Comparison of ENCODE assay signal across 11 cellular contexts in genomic region chr3:15317164-15317477, GRCh38. TPM values are rescaled to one million over a fixed set of nuclear protein-coding genes. Genes with fewer than 3 reads are reported as not detected.
DNase-seq lines count a peak whose midpoint lies in the region; ATAC-seq and TF ChIP-seq lines count a peak whose summit lies in the region.
"Had no signal": no experiment of that assay in that cellular context is flagged by ENCODE, and none has a peak within 500 bp of the region (broad histone marks: within the 10 kb centered on the region; RNA-seq: fewer than 3 reads in every experiment).

No MANE protein-coding gene starts in this region.

- DNase-seq in T-helper 1 cell (no peak), brain microvascular endothelial cell (peak; percentile 49), lower lobe of right lung (no peak), thoracic aorta (ENCODE audit: low spot score) (no peak), SW480 (ENCODE audit: low spot score) (no peak), HT-29 (ENCODE audit: low spot score) (no peak)
- DNase-seq: MG63, NCI-H526 treated with DMSO at 0.1 percent for 48 hours had no signal

- in situ Hi-C loops in brain microvascular endothelial cell (cut with HindIII; ENCODE audit: low pct_ligation_motif_present, low sequenced_read_pairs): no loop called here

- H3K27ac ChIP-seq in brain microvascular endothelial cell (peak overlapping the region; percentile 64), lower lobe of right lung (peak overlapping the region; percentile 1), thoracic aorta (peak overlapping the region; percentile 72 to 84)
- H3K27ac ChIP-seq: 22Rv1 had no signal

- ATAC-seq in lower lobe of right lung: no peak
- ATAC-seq in thoracic aorta (ENCODE audit: insufficient number of reproducible peaks, low FRiP score, low read depth): no peak
- no peak for ATAC-seq in HG02870 (IDR thresholded peaks at IDR 0.05; ENCODE audit: unreplicated experiment)

- intact Hi-C loops in lower lobe of right lung (cut with DNase I): no loop called here

- H3K4me1 ChIP-seq in lower lobe of right lung: peaks cover 89% of the 10 kb centered on the region
- H3K4me1 ChIP-seq in thoracic aorta (ENCODE audit: control insufficient read depth in 1 of 2, low read depth in 2 of 2): peaks cover 56 to 89% of the 10 kb centered on the region in 2 donors

- TF ChIP-seq CTCF in brain microvascular endothelial cell (IDR thresholded peaks at IDR 0.05; ENCODE audit: low read depth, low read length, missing control alignments) (no peak), lower lobe of right lung (IDR thresholded peaks at IDR 0.05) (no peak), thoracic aorta (IDR thresholded peaks at IDR 0.05) (no peak)

- H3K4me3 Mint-ChIP-seq in T-helper 1 cell treated with Interleukin-12 subunit alpha and Interleukin-12 subunit beta and Interleukin-4 antibody, amounts not matched to agents 30 μg/mL and 1 μg/mL, for 36 hours: no peak overlapping the region

- no peaks in the 10 kb centered on the region for H3K9me3 Mint-ChIP-seq in T-helper 1 cell treated with Interleukin-12 subunit alpha and Interleukin-12 subunit beta and Interleukin-4 antibody, amounts not matched to agents 30 μg/mL and 1 μg/mL, for 36 hours

- peak overlapping the region; percentile 1 for H3K27ac Mint-ChIP-seq in T-helper 1 cell treated with Interleukin-12 subunit alpha and Interleukin-12 subunit beta and Interleukin-4 antibody, amounts not matched to agents 30 μg/mL and 1 μg/mL, for 36 hours

- H3K36me3 ChIP-seq in brain microvascular endothelial cell (replicated peaks): no peaks in the 10 kb centered on the region
- H3K36me3 ChIP-seq in lower lobe of right lung: no peaks in the 10 kb centered on the region
- no peaks in the 10 kb centered on the region for H3K36me3 ChIP-seq in thoracic aorta
- H3K36me3 ChIP-seq: MG63 had no signal

- peaks cover 72% of the 10 kb centered on the region for H3K4me1 Mint-ChIP-seq in T-helper 1 cell treated with Interleukin-12 subunit alpha and Interleukin-12 subunit beta and Interleukin-4 antibody, amounts not matched to agents 30 μg/mL and 1 μg/mL, for 36 hours (ENCODE audit: low read depth)

- no peaks in the 10 kb centered on the region for H3K27me3 Mint-ChIP-seq in T-helper 1 cell treated with Interleukin-12 subunit alpha and Interleukin-12 subunit beta and Interleukin-4 antibody, amounts not matched to agents 30 μg/mL and 1 μg/mL, for 36 hours (ENCODE audit: low read depth)

- H3K27me3 ChIP-seq in brain microvascular endothelial cell (replicated peaks): no peaks in the 10 kb centered on the region
- no peaks in the 10 kb centered on the region for H3K27me3 ChIP-seq in lower lobe of right lung (ENCODE audit: low read depth)
- H3K27me3 ChIP-seq in thoracic aorta (replicated peaks; ENCODE audit: insufficient read depth): no peaks in the 10 kb centered on the region
- H3K27me3 ChIP-seq: MG63 had no signal

- H3K4me3 ChIP-seq in brain microvascular endothelial cell (ENCODE audit: low read depth, low read length) (no peak overlapping the region), lower lobe of right lung (no peak overlapping the region), thoracic aorta (no peak overlapping the region)
- H3K4me3 ChIP-seq: MG63 had no signal

- H3K9me3 ChIP-seq in lower lobe of right lung: no peaks in the 10 kb centered on the region
- H3K9me3 ChIP-seq in thoracic aorta: no peaks in the 10 kb centered on the region
- H3K9me3 ChIP-seq: MG63 had no signal

- peaks cover 39% of the 10 kb centered on the region for H3K36me3 Mint-ChIP-seq in T-helper 1 cell treated with Interleukin-12 subunit alpha and Interleukin-12 subunit beta and Interleukin-4 antibody, amounts not matched to agents 30 μg/mL and 1 μg/mL, for 36 hours (ENCODE audit: low read depth)

RNA-seq across cellular contexts. Expression of gene SH3BP5, which starts 15.3 kb away (rescaled TPM):
- total RNA-seq in lower lobe of right lung (106 TPM), thoracic aorta (10 to 100 TPM; 47.2 to 82.4 TPM)
- 0.99 and 1.5 TPM in 2 replicates for total RNA-seq in HT-29 (2014; rRNA removed; shearing (Covaris generic))

Comparison
In these comparisons a context has a peak if more than half of its experiments do, and no peak if none do; other contexts are left out.
1. H3K27ac ChIP-seq: peak in every context shown above with its lines; median percentile 78 in thoracic aorta; 64 in brain microvascular endothelial cell; 1 in lower lobe of right lung.
2. RNA of gene SH3BP5, which starts 15.3 kb away (total RNA-seq): 106 TPM in lower lobe of right lung (single experiment) and 47.2 to 82.4 TPM in thoracic aorta; 0.99 to 1.5 TPM in HT-29; every median in the first group is over 10 times any median in the second.